ENCODE assay signal across 11 cellular contexts in genomic region chr22:25388866-25389540, GRCh38.
A peak's percentile ranks its signal among the peaks of the same experiment; 100 is the strongest.
DNase-seq lines count a peak whose midpoint lies in the region; ATAC-seq, FAIRE-seq and TF ChIP-seq lines count a peak whose summit lies in the region.
"Had no signal": no experiment of that assay in that cellular context is flagged by ENCODE, and none has a peak within 500 bp of the region (broad histone marks: within the 10 kb centered on the region; RNA-seq: fewer than 3 reads in every experiment).

No MANE protein-coding gene starts in this region.

- WGBS in spleen, 5 donors, result 21 to 42% (median 32%) methylated on average over 10 of the region's 10 CpGs

- DNase-seq in GM12892 (ENCODE audit: insufficient read length) (no peak), NOMO-1 treated with dmso at 0.1 percent for 144 hours (lab: John Stamatoyannopoulos, UW; ENCODE audit: unreplicated experiment) (peak; percentile 69), dermis blood vessel endothelial cell (peak; percentile 30), spleen (peak; percentile 79), epidermal melanocyte (ENCODE audit: insufficient read length, low spot score) (no peak), NCI-H2171 (lab: John Stamatoyannopoulos, UW) (no peak)
- DNase-seq: NCI-H146, pancreas, T1000 had no signal

- no peaks in the 10 kb centered on the region for H3K9me3 ChIP-seq in spleen
- H3K9me3 ChIP-seq: pancreas, tibial nerve had no signal

- FAIRE-seq in GM12892 (lab: Jason Lieb, UNC), result peak; percentile 38
- FAIRE-seq: pancreas had no signal

- TF ChIP-seq POLR2A in GM12892 (IDR thresholded peaks at IDR 0.05; ENCODE audit: low read depth, low read length), result no peak
- TF ChIP-seq POLR2A in spleen (IDR thresholded peaks at IDR 0.05), result no peak
- no peak for TF ChIP-seq POLR2A in GM18505 (IDR thresholded peaks at IDR 0.05; ENCODE audit: borderline replicate concordance, extremely low read depth, insufficient read depth, insufficient read length)

- no peak for TF ChIP-seq CTCF in spleen (IDR thresholded peaks at IDR 0.05 in 8 of 11, conservative IDR thresholded peaks at IDR 0.05 in 3 of 11)

- H3K4me1 ChIP-seq in spleen, result peaks cover 28 to 94% (median 70%) of the 10 kb centered on the region in 6 donors

- peak overlapping the region in 3 of 8 donors; percentile 6 to 48 (median 26) for H3K27ac ChIP-seq in spleen
- H3K27ac ChIP-seq: tibial nerve had no signal

- intact Hi-C loops in spleen (cut with DNase I; ENCODE audit: low total_unique reads), result no loop called here

- ATAC-seq in GM18505 (IDR thresholded peaks at IDR 0.05; ENCODE audit: unreplicated experiment), result no peak

- H3K36me3 ChIP-seq in spleen, result no peaks in the 10 kb centered on the region
- H3K36me3 ChIP-seq: pancreas, tibial nerve had no signal

- H3K4me3 ChIP-seq in spleen, result no peak overlapping the region
- H3K4me3 ChIP-seq: pancreas, tibial nerve had no signal

- H3K27me3 ChIP-seq in spleen (replicated peaks in 1 of 7), result peaks cover 0 to 4% (median 0%) of the 10 kb centered on the region in 7 donors
- H3K27me3 ChIP-seq: pancreas, tibial nerve had no signal

Comparison
In these comparisons a context has a peak if more than half of its experiments do, and no peak if none do; other contexts are left out.
1. DNase-seq: peak in NOMO-1 treated with dmso at 0.1 percent for 144 hours (single experiment), dermis blood vessel endothelial cell (single experiment) and spleen (single experiment); none in GM12892 (single experiment), epidermal melanocyte (single experiment) and NCI-H2171 (single experiment).